Comparison of ENCODE assay signal across 8 cellular contexts in the genomic region with DNA sequence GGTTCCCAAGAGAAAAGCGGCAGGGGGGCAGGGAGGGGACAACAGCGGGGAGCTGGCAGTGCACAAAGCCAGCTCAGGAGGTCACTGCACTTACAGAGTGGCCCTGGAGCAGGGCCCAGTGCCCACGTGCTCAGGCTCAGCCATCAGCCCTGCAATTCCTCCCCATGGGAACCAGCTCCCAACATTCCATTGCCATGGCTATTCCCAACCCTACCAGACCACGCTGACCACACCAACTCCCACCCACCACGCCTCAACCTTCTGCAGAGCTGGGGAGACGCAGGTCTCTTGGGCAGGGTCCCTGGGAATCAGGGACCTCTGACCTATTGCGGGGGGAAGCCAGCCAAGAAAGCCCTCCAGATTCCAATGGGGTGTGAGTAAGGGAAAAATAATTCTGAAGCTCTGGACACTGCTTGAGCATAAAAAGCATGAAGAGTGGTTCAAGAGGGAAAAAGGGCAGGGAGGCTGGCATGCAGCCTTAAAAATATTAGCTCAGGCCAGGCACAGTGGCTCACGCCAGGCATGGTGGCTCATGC. TPM values are rescaled to one million over a fixed set of nuclear protein-coding genes. Genes with fewer than 3 reads are reported as not detected.
DNase-seq lines count a peak whose midpoint lies in the region; ATAC-seq lines count a peak whose summit lies in the region.

No MANE protein-coding gene starts in this region.

- no peak overlapping the region for H3K27ac ChIP-seq in effector memory CD4-positive, alpha-beta T cell (ENCODE audit: insufficient read depth, low read length, poor library complexity, severe bottlenecking)

- no peak overlapping the region for H3K4me3 ChIP-seq in effector memory CD4-positive, alpha-beta T cell (ENCODE audit: insufficient read depth, low read depth, low read length, poor library complexity, severe bottlenecking)

- H3K4me1 ChIP-seq in effector memory CD4-positive, alpha-beta T cell (ENCODE audit: control insufficient read depth, insufficient read depth, low read length, poor library complexity, severe bottlenecking) = no peaks in the 10 kb centered on the region

- ATAC-seq in GM19467 (IDR thresholded peaks at IDR 0.05; ENCODE audit: unreplicated experiment) = no peak

- intact Hi-C loops in posterior vena cava (cut with DNase I) = no loop called here

- no peaks in the 10 kb centered on the region for H3K9me3 ChIP-seq in effector memory CD4-positive, alpha-beta T cell (ENCODE audit: control insufficient read depth, low read length)

- DNase-seq in EL = peak; percentile 99
- DNase-seq in SW480 (ENCODE audit: low spot score) = peak; percentile 28
- peak; percentile 53 for DNase-seq in globus pallidus (ENCODE audit: low spot score)
- peak; percentile 81 for DNase-seq in posterior vena cava (ENCODE audit: low spot score)
- DNase-seq in effector memory CD4-positive, alpha-beta T cell = no peak
- no peak for DNase-seq in activated CD4-positive, alpha-beta T cell treated with anti-CD3 and anti-CD28 coated beads for 1 hour
- DNase-seq in NCI-H1105 (lab: John Stamatoyannopoulos, UW) = no peak

- H3K27me3 ChIP-seq in effector memory CD4-positive, alpha-beta T cell (replicated peaks; ENCODE audit: control insufficient read depth, insufficient read depth, low read length, poor library complexity, severe bottlenecking) = no peaks in the 10 kb centered on the region

- H3K36me3 ChIP-seq in effector memory CD4-positive, alpha-beta T cell (ENCODE audit: control insufficient read depth, insufficient read depth, low read length) = no peaks in the 10 kb centered on the region

RNA-seq across cellular contexts. Expression of gene TFIP11, which starts 38.3 kb away (rescaled TPM):
- 10 to 100 TPM; 21.3 to 24.2 TPM for total RNA-seq in posterior vena cava

RNA-seq across cellular contexts. Expression of gene TPST2, which starts 39.4 kb away (rescaled TPM):
- 10 to 100 TPM; 24.5 to 33.8 TPM for total RNA-seq in posterior vena cava

Comparison
In these comparisons a context has a peak if more than half of its experiments do, and no peak if none do; other contexts are left out.
1. DNase-seq: peak in EL (single experiment), SW480 (single experiment), globus pallidus (single experiment) and posterior vena cava (single experiment); none in effector memory CD4-positive, alpha-beta T cell (0 of 3), activated CD4-positive, alpha-beta T cell treated with anti-CD3 and anti-CD28 coated beads for 1 hour (single experiment) and NCI-H1105 (single experiment).